In the genomic region with DNA sequence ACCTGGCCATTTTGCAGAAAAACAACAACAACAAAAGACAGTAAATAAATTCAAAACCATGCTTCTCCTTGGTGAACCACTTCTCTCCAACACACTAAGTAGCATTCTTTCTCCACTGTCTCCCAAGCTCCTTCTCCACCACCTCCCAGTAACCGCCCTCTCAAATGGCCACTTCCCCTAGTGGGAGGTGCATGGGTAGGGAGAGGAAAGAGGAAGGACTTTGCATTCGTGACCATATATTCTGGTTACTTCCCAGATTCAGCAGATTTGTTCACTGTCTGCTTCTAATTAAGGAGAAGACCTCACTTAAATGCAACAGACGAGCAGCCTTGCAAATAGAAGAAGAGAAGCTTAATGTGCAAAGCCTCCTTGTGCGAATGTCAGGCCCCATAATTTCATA, we compare ENCODE assay signal across 17 cellular contexts.
DNase-seq lines count a peak whose midpoint lies in the region; ATAC-seq lines count a peak whose summit lies in the region.
"Had no signal": no experiment of that assay in that cellular context is flagged by ENCODE, and none has a peak within 500 bp of the region (broad histone marks: within the 10 kb centered on the region; RNA-seq: fewer than 3 reads in every experiment).

No MANE protein-coding gene starts in this region.

- POLR2A ChIA-PET in naive thymus-derived CD4-positive, alpha-beta T cell (lab: Charles Lee) = no interaction called here

- intact Hi-C loops in dendritic cell treated with granulocyte-macrophage colony-stimulating factor and Interleukin-4, amounts not matched to agents 40 ng/mL and 50 ng/mL, for 4 days (cut with micrococcal nuclease) = loop anchor here (2.0 to 5.0 kb wide), 4 partner anchors 40 to 200 kb away; no protein-coding TSS in a partner anchor
- intact Hi-C loops in naive thymus-derived CD4-positive, alpha-beta T cell (cut with micrococcal nuclease) = no loop called here

- no peaks in the 10 kb centered on the region for H3K36me3 Mint-ChIP-seq in dendritic cell treated with granulocyte-macrophage colony-stimulating factor and Interleukin-4, amounts not matched to agents 40 ng/mL and 50 ng/mL, for 4 days (ENCODE audit: low read depth)
- H3K36me3 Mint-ChIP-seq in naive thymus-derived CD4-positive, alpha-beta T cell = no peaks in the 10 kb centered on the region
- H3K36me3 Mint-ChIP-seq: activated naive CD4-positive, alpha-beta T cell treated with anti-CD3 and anti-CD28 coated beads, Interleukin-2, amount 50 U/mL, for 72 hours; T-cell had no signal

- no peaks in the 10 kb centered on the region for H3K9me3 ChIP-seq in naive thymus-derived CD4-positive, alpha-beta T cell (ENCODE audit: control insufficient read depth in 2 of 3, low read length in 3 of 3)
- H3K9me3 ChIP-seq: Peyer's patch had no signal

- no peak overlapping the region for H3K4me3 ChIP-seq in naive thymus-derived CD4-positive, alpha-beta T cell (ENCODE audit: low read length)
- H3K4me3 ChIP-seq: Peyer's patch had no signal

- H3K27ac Mint-ChIP-seq in dendritic cell treated with granulocyte-macrophage colony-stimulating factor and Interleukin-4, amounts not matched to agents 40 ng/mL and 50 ng/mL, for 4 days = peak overlapping the region; percentile 81
- H3K27ac Mint-ChIP-seq in naive thymus-derived CD4-positive, alpha-beta T cell = no peak overlapping the region
- H3K27ac Mint-ChIP-seq: activated B cell treated with CpG ODN at 0.5 μM for 24 hours; activated naive CD4-positive, alpha-beta T cell treated with anti-CD3 and anti-CD28 coated beads, Interleukin-2, amount 50 U/mL, for 72 hours; stimulated activated naive CD8-positive, alpha-beta T cell treated with anti-CD3 and anti-CD28 coated beads, Interleukin-15, Interleukin-2, amounts not matched to agents 100 ng/mL and 50 ng/mL, for 24 hours; T-cell had no signal

- H3K9me3 Mint-ChIP-seq in dendritic cell treated with granulocyte-macrophage colony-stimulating factor and Interleukin-4, amounts not matched to agents 40 ng/mL and 50 ng/mL, for 4 days = peaks cover 6% of the 10 kb centered on the region
- peaks cover 0 to 11% (median 0%) of the 10 kb centered on the region in 11 donors for H3K9me3 Mint-ChIP-seq in naive thymus-derived CD4-positive, alpha-beta T cell
- H3K9me3 Mint-ChIP-seq: activated B cell treated with CpG ODN at 0.5 μM for 24 hours had no signal

- peak; percentile 67 for ATAC-seq in naive thymus-derived CD4-positive, alpha-beta T cell
- ATAC-seq: activated naive CD4-positive, alpha-beta T cell treated with anti-CD3 and anti-CD28 coated beads, Interleukin-2, amount 50 U/mL, for 72 hours; T-cell had no signal

- CTCF ChIA-PET in naive thymus-derived CD4-positive, alpha-beta T cell (lab: Charles Lee) = no interaction called here

- DNase-seq in CD1c-positive myeloid dendritic cell (ENCODE audit: extremely low spot score) (peak; percentile 93), NOMO-1 (lab: John Stamatoyannopoulos, UW; ENCODE audit: unreplicated experiment in 2 of 2) (peak; percentile 62 to 88), NCI-H524 (lab: John Stamatoyannopoulos, UW) (no peak), KG1 (lab: John Stamatoyannopoulos, UW) (no peak)
- DNase-seq in naive thymus-derived CD4-positive, alpha-beta T cell = no peak
- DNase-seq in stimulated activated CD8-positive, alpha-beta memory T cell treated with anti-CD3 and anti-CD28 coated beads, Interleukin-4, amount 100 ng/mL, for 48 hours = no peak
- no peak for DNase-seq in activated CD8-positive, alpha-beta memory T cell treated with anti-CD3 and anti-CD28 coated beads, Interleukin-2, amount 50 U/mL, for 4 hours
- DNase-seq: activated B cell treated with CpG ODN at 0.5 μM for 24 hours; foreskin fibroblast; NCI-H748 treated with DMSO at 0.1 percent for 48 hours; Peyer's patch; stimulated activated CD4-positive, alpha-beta T cell treated with anti-CD3 and anti-CD28 coated beads, Interleukin-1b, Interleukin-23, amount 100 ng/mL, for 48 hours had no signal

- H3K4me1 Mint-ChIP-seq in dendritic cell treated with granulocyte-macrophage colony-stimulating factor and Interleukin-4, amounts not matched to agents 40 ng/mL and 50 ng/mL, for 4 days (ENCODE audit: low read depth) = peaks cover 59% of the 10 kb centered on the region
- H3K4me1 Mint-ChIP-seq in naive thymus-derived CD4-positive, alpha-beta T cell = no peaks in the 10 kb centered on the region
- H3K4me1 Mint-ChIP-seq: activated B cell treated with CpG ODN at 0.5 μM for 24 hours, T-cell had no signal

- H3K27me3 Mint-ChIP-seq in dendritic cell treated with granulocyte-macrophage colony-stimulating factor and Interleukin-4, amounts not matched to agents 40 ng/mL and 50 ng/mL, for 4 days = peaks cover 4% of the 10 kb centered on the region
- no peaks in the 10 kb centered on the region for H3K27me3 Mint-ChIP-seq in naive thymus-derived CD4-positive, alpha-beta T cell
- H3K27me3 Mint-ChIP-seq: activated B cell treated with CpG ODN at 0.5 μM for 24 hours; stimulated activated naive CD8-positive, alpha-beta T cell treated with anti-CD3 and anti-CD28 coated beads, Interleukin-15, Interleukin-2, amounts not matched to agents 100 ng/mL and 50 ng/mL, for 24 hours; T-cell had no signal

- no peaks in the 10 kb centered on the region for H3K36me3 ChIP-seq in naive thymus-derived CD4-positive, alpha-beta T cell (ENCODE audit: control insufficient read depth in 2 of 3, insufficient read depth in 3 of 3, low read length in 3 of 3)
- H3K36me3 ChIP-seq: Peyer's patch had no signal

- H3K27ac ChIP-seq in naive thymus-derived CD4-positive, alpha-beta T cell (ENCODE audit: low read depth, low read length) = no peak overlapping the region
- H3K27ac ChIP-seq: KMS-11, Peyer's patch had no signal

- H3K4me1 ChIP-seq in naive thymus-derived CD4-positive, alpha-beta T cell (ENCODE audit: control insufficient read depth in 2 of 2, insufficient read depth in 2 of 2, low read length in 2 of 2) = no peaks in the 10 kb centered on the region
- H3K4me1 ChIP-seq: Peyer's patch had no signal

- peak overlapping the region; percentile 32 for H3K4me3 Mint-ChIP-seq in dendritic cell treated with granulocyte-macrophage colony-stimulating factor and Interleukin-4, amounts not matched to agents 40 ng/mL and 50 ng/mL, for 4 days
- H3K4me3 Mint-ChIP-seq in naive thymus-derived CD4-positive, alpha-beta T cell = no peak overlapping the region
- H3K4me3 Mint-ChIP-seq: activated B cell treated with CpG ODN at 0.5 μM for 24 hours; stimulated activated naive CD8-positive, alpha-beta T cell treated with anti-CD3 and anti-CD28 coated beads, Interleukin-15, Interleukin-2, amounts not matched to agents 100 ng/mL and 50 ng/mL, for 24 hours; T-cell had no signal

- H3K27me3 ChIP-seq in naive thymus-derived CD4-positive, alpha-beta T cell (ENCODE audit: control insufficient read depth in 2 of 2, insufficient read depth in 2 of 2, low read length in 2 of 2) = no peaks in the 10 kb centered on the region
- H3K27me3 ChIP-seq: Peyer's patch had no signal

Comparison
In these comparisons a context has a peak if more than half of its experiments do, and no peak if none do; other contexts are left out.
1. DNase-seq: peak in CD1c-positive myeloid dendritic cell (single experiment) and NOMO-1 (2 of 2); none in naive thymus-derived CD4-positive, alpha-beta T cell (0 of 9), NCI-H524 (0 of 2), KG1 (single experiment), stimulated activated CD8-positive, alpha-beta memory T cell treated with anti-CD3 and anti-CD28 coated beads, Interleukin-4, amount 100 ng/mL, for 48 hours (single experiment) and activated CD8-positive, alpha-beta memory T cell treated with anti-CD3 and anti-CD28 coated beads, Interleukin-2, amount 50 U/mL, for 4 hours (single experiment).